ENCODE assay signal across 12 cellular contexts in genomic region chr5:111197523-111197922, GRCh38. TPM values are rescaled to one million over a fixed set of nuclear protein-coding genes. Genes with fewer than 3 reads are reported as not detected.
DNase-seq lines count a peak whose midpoint lies in the region; ATAC-seq and TF ChIP-seq lines count a peak whose summit lies in the region.
"Had no signal": no experiment of that assay in that cellular context is flagged by ENCODE, and none has a peak within 500 bp of the region (broad histone marks: within the 10 kb centered on the region; RNA-seq: fewer than 3 reads in every experiment).

No MANE protein-coding gene starts in this region.

- no peak for ATAC-seq in GM18511 (IDR thresholded peaks at IDR 0.05; ENCODE audit: unreplicated experiment)

- H3K27ac ChIP-seq in cardiac muscle cell (no peak overlapping the region), left ventricle myocardium inferior (replicated peaks) (no peak overlapping the region), SJCRH30 (no peak overlapping the region), substantia nigra (ENCODE audit: low read depth, low read length, poor library complexity, severe bottlenecking) (no peak overlapping the region)
- H3K27ac ChIP-seq: BLaER1 treated with 17β-estradiol and CSF1 and Interleukin-3, amounts not matched to agents 10 nM and 100 nM had no signal

- intact Hi-C loops in left ventricle myocardium inferior (cut with micrococcal nuclease): no loop called here

- no peaks in the 10 kb centered on the region for H3K27me3 ChIP-seq in cardiac muscle cell
- H3K27me3 ChIP-seq in left ventricle myocardium inferior (ENCODE audit: low read depth): peaks cover 5% of the 10 kb centered on the region
- no peaks in the 10 kb centered on the region for H3K27me3 ChIP-seq in SJCRH30
- H3K27me3 ChIP-seq: BLaER1 treated with 17β-estradiol and CSF1 and Interleukin-3, amounts not matched to agents 10 nM and 100 nM had no signal

- H3K36me3 ChIP-seq in cardiac muscle cell (no peaks in the 10 kb centered on the region), left ventricle myocardium inferior (no peaks in the 10 kb centered on the region), SJCRH30 (no peaks in the 10 kb centered on the region)
- H3K36me3 ChIP-seq: BLaER1 treated with 17β-estradiol and CSF1 and Interleukin-3, amounts not matched to agents 10 nM and 100 nM had no signal

- H3K9me3 ChIP-seq in cardiac muscle cell (ENCODE audit: low read depth) (no peaks in the 10 kb centered on the region), left ventricle myocardium inferior (replicated peaks) (no peaks in the 10 kb centered on the region), SJCRH30 (replicated peaks) (no peaks in the 10 kb centered on the region)
- H3K9me3 ChIP-seq: BLaER1 treated with 17β-estradiol and CSF1 and Interleukin-3, amounts not matched to agents 10 nM and 100 nM had no signal

- no peaks in the 10 kb centered on the region for H3K4me1 ChIP-seq in cardiac muscle cell (ENCODE audit: low read depth)
- no peaks in the 10 kb centered on the region for H3K4me1 ChIP-seq in left ventricle myocardium inferior
- no peaks in the 10 kb centered on the region for H3K4me1 ChIP-seq in SJCRH30
- H3K4me1 ChIP-seq: BLaER1 treated with 17β-estradiol and CSF1 and Interleukin-3, amounts not matched to agents 10 nM and 100 nM had no signal

- peak; percentile 30 to 43 for DNase-seq in cardiac muscle cell (ENCODE audit: low read depth in 1 of 2, low spot score in 1 of 2)
- DNase-seq in left ventricle myocardium inferior: no peak
- peak; percentile 20 to 51 for DNase-seq in SJCRH30
- peak; percentile 27 for DNase-seq in globus pallidus (ENCODE audit: low spot score)
- peak in 29 of 49 donors; percentile 0 to 54 (median 13) for DNase-seq in substantia nigra (lab: John Stamatoyannopoulos, UW)
- DNase-seq in activated gamma-delta T cell (lab: John Stamatoyannopoulos, UW): no peak
- no peak for DNase-seq in NCI-H2081 (lab: John Stamatoyannopoulos, UW)
- DNase-seq: activated CD4-positive, alpha-beta T cell treated with anti-CD3 and anti-CD28 coated beads, Interleukin-2, amount 50 U/mL, for 4 hours; GOT3; NCI-H526 treated with DMSO at 0.1 percent for 48 hours had no signal

- H3K4me3 ChIP-seq in cardiac muscle cell (no peak overlapping the region), left ventricle myocardium inferior (no peak overlapping the region), SJCRH30 (no peak overlapping the region)
- H3K4me3 ChIP-seq: BLaER1 treated with 17β-estradiol and CSF1 and Interleukin-3, amounts not matched to agents 10 nM and 100 nM had no signal

- TF ChIP-seq CTCF in cardiac muscle cell (IDR thresholded peaks at IDR 0.05; ENCODE audit: low read depth, low read length) (no peak), left ventricle myocardium inferior (IDR thresholded peaks at IDR 0.05; ENCODE audit: borderline replicate concordance) (no peak)

RNA-seq across cellular contexts. Expression of gene CAMK4, which starts 26.7 kb away (rescaled TPM):
- total RNA-seq in cardiac muscle cell (0.99 and 2.1 TPM in 2 replicates), left ventricle myocardium inferior (0.36 TPM)
- 0.67 and 1.7 TPM in 2 replicates for polyA plus RNA-seq in cardiac muscle cell
- total RNA-seq in SJCRH30 (2014; rRNA removed; shearing (Covaris generic)): 18.1 and 19.3 TPM in 2 replicates

Comparison
In these comparisons a context has a peak if more than half of its experiments do, and no peak if none do; other contexts are left out.
1. DNase-seq: peak in cardiac muscle cell (2 of 2), SJCRH30 (2 of 2), globus pallidus (single experiment) and substantia nigra (29 of 49); none in left ventricle myocardium inferior (single experiment), activated gamma-delta T cell (single experiment) and NCI-H2081 (0 of 2).